ENCODE assay signal across 17 cellular contexts in the genomic region with DNA sequence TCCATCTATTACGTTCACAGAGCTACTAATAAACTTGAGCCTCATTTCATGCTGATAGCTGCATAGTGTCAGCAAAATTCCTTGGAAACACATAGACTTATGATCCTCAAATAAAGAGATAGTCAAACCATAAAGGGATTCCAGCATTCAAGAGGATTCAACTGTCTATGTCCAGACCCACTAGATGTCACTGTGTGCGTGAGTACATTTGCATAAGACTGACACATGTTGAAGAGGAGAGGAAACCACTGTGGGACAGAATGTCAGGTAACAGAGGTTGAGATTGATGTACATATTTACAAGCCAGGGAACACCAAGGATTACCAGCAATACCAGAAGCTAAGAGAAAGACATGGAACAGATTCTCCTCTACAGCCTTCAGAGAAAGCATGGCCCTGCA.
DNase-seq lines count a peak whose midpoint lies in the region; ATAC-seq and TF ChIP-seq lines count a peak whose summit lies in the region.
"Had no signal": no experiment of that assay in that cellular context is flagged by ENCODE, and none has a peak within 500 bp of the region (broad histone marks: within the 10 kb centered on the region; RNA-seq: fewer than 3 reads in every experiment).

No MANE protein-coding gene starts in this region.

- no peak overlapping the region for H3K27ac Mint-ChIP-seq in CD4-positive, alpha-beta T cell
- H3K27ac Mint-ChIP-seq: activated naive CD4-positive, alpha-beta T cell treated with anti-CD3 and anti-CD28 coated beads, Interleukin-2, amount 50 U/mL, for 72 hours; CD4-positive, alpha-beta memory T cell; naive thymus-derived CD4-positive, alpha-beta T cell had no signal

- DNase-seq in HT-29 (ENCODE audit: low spot score) = peak; percentile 48
- DNase-seq in lung microvascular endothelial cell (ENCODE audit: low read depth in 2 of 2) = peak; percentile 33 to 52
- DNase-seq in D341Med (ENCODE audit: low spot score) = no peak
- no peak for DNase-seq in CD4-positive, alpha-beta T cell
- DNase-seq in stimulated activated CD4-positive, alpha-beta T cell treated with anti-CD3 and anti-CD28 coated beads, Interleukin-4, amount 100 ng/mL, for 24 hours = no peak
- DNase-seq: CD4-positive, alpha-beta memory T cell; cortex of kidney; gastrocnemius medialis; left cardiac atrium; naive thymus-derived CD4-positive, alpha-beta T cell; NCI-H510A treated with DMSO at 0.1 percent for 48 hours; Right ventricle myocardium superior; testis had no signal

- H3K36me3 Mint-ChIP-seq in CD4-positive, alpha-beta T cell (ENCODE audit: low read depth) = no peaks in the 10 kb centered on the region
- H3K36me3 Mint-ChIP-seq: activated naive CD4-positive, alpha-beta T cell treated with anti-CD3 and anti-CD28 coated beads, Interleukin-2, amount 50 U/mL, for 72 hours; CD4-positive, alpha-beta memory T cell; naive thymus-derived CD4-positive, alpha-beta T cell had no signal

- H3K27me3 ChIP-seq in CD4-positive, alpha-beta T cell (ENCODE audit: control insufficient read depth, insufficient read depth, low read length) = no peaks in the 10 kb centered on the region
- H3K27me3 ChIP-seq: gastrocnemius medialis, testis had no signal

- H3K9me3 ChIP-seq in CD4-positive, alpha-beta T cell (ENCODE audit: control insufficient read depth, low read length) = no peaks in the 10 kb centered on the region
- H3K9me3 ChIP-seq: gastrocnemius medialis, testis had no signal

- no peak overlapping the region for H3K4me3 Mint-ChIP-seq in CD4-positive, alpha-beta T cell
- H3K4me3 Mint-ChIP-seq: CD4-positive, alpha-beta memory T cell; naive thymus-derived CD4-positive, alpha-beta T cell had no signal

- ATAC-seq in GM19043 (IDR thresholded peaks at IDR 0.05; ENCODE audit: low read depth, unreplicated experiment) (peak; percentile 58), HG03469 (IDR thresholded peaks at IDR 0.05; ENCODE audit: unreplicated experiment) (no peak)
- ATAC-seq in CD4-positive, alpha-beta T cell (ENCODE audit: poor library complexity) = no peak
- ATAC-seq: activated naive CD4-positive, alpha-beta T cell treated with anti-CD3 and anti-CD28 coated beads, Interleukin-2, amount 50 U/mL, for 72 hours; gastrocnemius medialis; left cardiac atrium; naive thymus-derived CD4-positive, alpha-beta T cell had no signal

- POLR2A ChIA-PET in CD4-positive, alpha-beta T cell (lab: Charles Lee) = no interaction called here

- intact Hi-C loops in CD4-positive, alpha-beta T cell (cut with DNase I, micrococcal nuclease) = no loop called here

- CTCF ChIA-PET in CD4-positive, alpha-beta T cell (lab: Charles Lee) = no interaction called here

- no peaks in the 10 kb centered on the region for H3K4me1 Mint-ChIP-seq in CD4-positive, alpha-beta T cell (ENCODE audit: low read depth)
- H3K4me1 Mint-ChIP-seq: CD4-positive, alpha-beta memory T cell; naive thymus-derived CD4-positive, alpha-beta T cell had no signal

- H3K9me3 Mint-ChIP-seq in CD4-positive, alpha-beta T cell = peaks cover 3% of the 10 kb centered on the region

- no peaks in the 10 kb centered on the region for H3K27me3 Mint-ChIP-seq in CD4-positive, alpha-beta T cell
- H3K27me3 Mint-ChIP-seq: CD4-positive, alpha-beta memory T cell; naive thymus-derived CD4-positive, alpha-beta T cell had no signal

- H3K27ac ChIP-seq in VCaP = no peak overlapping the region
- no peak overlapping the region for H3K27ac ChIP-seq in CD4-positive, alpha-beta T cell (ENCODE audit: low read depth, low read length)
- H3K27ac ChIP-seq: gastrocnemius medialis, testis had no signal

- peak; percentile 70 for TF ChIP-seq CTCF in VCaP (conservative IDR thresholded peaks at IDR 0.05)
- no peak for TF ChIP-seq CTCF in CD4-positive, alpha-beta T cell (IDR thresholded peaks at IDR 0.05)

Comparison
In these comparisons a context has a peak if more than half of its experiments do, and no peak if none do; other contexts are left out.
1. DNase-seq: peak in HT-29 (single experiment) and lung microvascular endothelial cell (2 of 2); none in D341Med (single experiment), CD4-positive, alpha-beta T cell (0 of 10) and stimulated activated CD4-positive, alpha-beta T cell treated with anti-CD3 and anti-CD28 coated beads, Interleukin-4, amount 100 ng/mL, for 24 hours (single experiment).